In genomic region chr6:6699741-6700367, GRCh38 we compare ENCODE assay signal across 9 cellular contexts.
A peak's percentile ranks its signal among the peaks of the same experiment; 100 is the strongest.
DNase-seq lines count a peak whose midpoint lies in the region; ATAC-seq, FAIRE-seq and TF ChIP-seq lines count a peak whose summit lies in the region.
"Had no signal": no experiment of that assay in that cellular context is flagged by ENCODE, and none has a peak within 500 bp of the region (broad histone marks: within the 10 kb centered on the region; RNA-seq: fewer than 3 reads in every experiment).

No MANE protein-coding gene starts in this region.

- no peaks in the 10 kb centered on the region for H3K27me3 ChIP-seq in colonic mucosa
- H3K27me3 ChIP-seq in lung (ENCODE audit: control insufficient read depth, insufficient read depth): no peaks in the 10 kb centered on the region

- intact Hi-C loops in colonic mucosa (cut with DNase I): no loop called here

- TF ChIP-seq POLR2A in H54 (IDR thresholded peaks at IDR 0.05; ENCODE audit: low read depth, low read length): no peak

- H3K27ac ChIP-seq in colonic mucosa (peak overlapping the region; percentile 80), lung (ENCODE audit: low read depth in 1 of 2, low read length in 1 of 2) (peak overlapping the region; percentile 70 to 81)
- H3K27ac ChIP-seq: KMS-11 had no signal

- H3K4me1 Mint-ChIP-seq in immature natural killer cell: no peaks in the 10 kb centered on the region

- H3K4me3 ChIP-seq in colonic mucosa (no peak overlapping the region), lung (no peak overlapping the region)

- H3K9me3 ChIP-seq in colonic mucosa (no peaks in the 10 kb centered on the region), lung (ENCODE audit: control insufficient read depth in 2 of 2, insufficient read depth in 1 of 2, low read length in 1 of 2) (no peaks in the 10 kb centered on the region)

- peak overlapping the region in 1 of 2 donors; percentile 68 for H3K9ac ChIP-seq in colonic mucosa (ENCODE audit: low read depth in 2 of 2, low read length in 2 of 2)
- H3K9ac ChIP-seq: KMS-11 had no signal

- 26 to 33% methylated on average over 11 of the region's 11 CpGs for WGBS in lung, 2 donors

- no peak overlapping the region for H3K27ac Mint-ChIP-seq in immature natural killer cell

- TF ChIP-seq CTCF in colonic mucosa (IDR thresholded peaks at IDR 0.05) (no peak), lung (IDR thresholded peaks at IDR 0.05; ENCODE audit: control extremely low read depth, extremely low read depth) (no peak)

- DNase-seq in H54 (ENCODE audit: insufficient read length, low spot score): peak; percentile 68
- peak; percentile 90 for DNase-seq in NCI-H2227 treated with DMSO at 0.1 percent for 48 hours (lab: John Stamatoyannopoulos, UW)
- peak; percentile 96 for DNase-seq in colonic mucosa
- peak; percentile 86 for DNase-seq in lung (ENCODE audit: low spot score)
- peak; percentile 92 for DNase-seq in ureter (ENCODE audit: low spot score)
- DNase-seq in NK-92 (lab: John Stamatoyannopoulos, UW; ENCODE audit: unreplicated experiment): no peak
- no peak for DNase-seq in immature natural killer cell
- no peak for DNase-seq in NOMO-1 (lab: John Stamatoyannopoulos, UW; ENCODE audit: unreplicated experiment in 2 of 2)

- no peaks in the 10 kb centered on the region for H3K9me3 Mint-ChIP-seq in immature natural killer cell

- no peaks in the 10 kb centered on the region for H3K36me3 Mint-ChIP-seq in immature natural killer cell

- peak; percentile 55 for FAIRE-seq in H54 (lab: Jason Lieb, UNC)

- H3K4me1 ChIP-seq in colonic mucosa: peaks cover 31% of the 10 kb centered on the region
- H3K4me1 ChIP-seq in lung (ENCODE audit: control insufficient read depth in 2 of 2, insufficient read depth in 2 of 2, low read length in 2 of 2): peaks cover 17 to 19% of the 10 kb centered on the region in 2 donors

- peak; percentile 45 for ATAC-seq in lung (ENCODE audit: insufficient read depth, low FRiP score)

- H3K27me3 Mint-ChIP-seq in immature natural killer cell (ENCODE audit: low read depth in 3 of 3): peaks cover 0 to 4% (median 3%) of the 10 kb centered on the region in 3 donors

- H3K36me3 ChIP-seq in colonic mucosa (no peaks in the 10 kb centered on the region), lung (ENCODE audit: control insufficient read depth in 2 of 2, insufficient read depth in 2 of 2, low read length in 2 of 2) (no peaks in the 10 kb centered on the region)

- no peak overlapping the region for H3K4me3 Mint-ChIP-seq in immature natural killer cell

Comparison
In these comparisons a context has a peak if more than half of its experiments do, and no peak if none do; other contexts are left out.
1. DNase-seq: peak in H54 (single experiment), NCI-H2227 treated with DMSO at 0.1 percent for 48 hours (single experiment), colonic mucosa (single experiment), lung (single experiment) and ureter (single experiment); none in NK-92 (single experiment), immature natural killer cell (0 of 3) and NOMO-1 (0 of 2).